Comparison of ENCODE assay signal across 1 cellular context in the genomic region with DNA sequence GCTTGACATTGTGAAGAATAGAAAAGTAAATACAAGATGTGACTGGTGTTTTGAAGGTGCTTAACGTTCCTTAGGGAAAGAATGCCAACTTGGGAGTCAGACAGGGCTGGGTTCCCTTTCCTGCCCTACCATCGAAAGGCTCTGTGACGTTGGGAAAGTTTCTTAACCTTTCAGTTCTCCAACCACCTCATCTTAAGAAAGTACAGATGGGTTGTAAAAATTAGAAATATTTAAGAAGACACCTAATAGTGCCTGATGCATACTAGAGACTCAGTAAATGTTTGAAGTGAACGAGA.
A peak's percentile ranks its signal among the peaks of the same experiment; 100 is the strongest.
TF ChIP-seq lines count a peak whose summit lies in the region.

No MANE protein-coding gene starts in this region.

TF ChIP-seq in K562, 482 proteins besides CTCF, POLR2A, EP300 and RAD21:
- TF ChIP-seq HDAC8 (tag; IDR thresholded peaks at IDR 0.05), result no peak
- 0 out of 2 replicates have a peak, but pooled peaks have one; percentile 2 for TF ChIP-seq EP400 (IDR thresholded peaks at IDR 0.05)
TF ChIP-seq in K562: peak in this region for 1.
